In genomic region chr9:127917603-127918002, GRCh38 we compare ENCODE assay signal across 8 cellular contexts. TPM values are rescaled to one million over a fixed set of nuclear protein-coding genes. Genes with fewer than 3 reads are reported as not detected.
A peak's percentile ranks its signal among the peaks of the same experiment; 100 is the strongest.
DNase-seq lines count a peak whose midpoint lies in the region; ATAC-seq, FAIRE-seq and TF ChIP-seq lines count a peak whose summit lies in the region.

No MANE protein-coding gene starts in this region.

- BruUV-seq in HepG2 (replicated peaks; lab: Mats Ljungman, UMichigan): no TSS peak

- H3K4me1 ChIP-seq in HepG2 (ENCODE audit: insufficient read depth, low read length): peaks cover 78% of the 10 kb centered on the region
- peaks cover 0 to 56% (median 12%) of the 10 kb centered on the region in 4 donors for H3K4me1 ChIP-seq in right lobe of liver
- H3K4me1 ChIP-seq in RWPE2 (ENCODE audit: insufficient read depth, poor library complexity, severe bottlenecking): peaks cover 31% of the 10 kb centered on the region

- whole genome bisulfite sequencing in HepG2 (ENCODE audit: low lambda C conversion rate): 36% methylated on average over 6 of the region's 6 CpGs
- 20% methylated on average over 2 of the region's 6 CpGs for WGBS in right lobe of liver (ENCODE audit: insufficient coverage, low coverage, low lambda C conversion rate, missing lambda C conversion rate)

- intact Hi-C loops in HepG2 (cut with micrococcal nuclease; ENCODE audit: unreplicated experiment) (loop anchor here (2.0 to 5.0 kb wide), 2 partner anchors 15 to 115 kb away; partner anchors contain the start of gene FPGS), right lobe of liver (cut with DNase I) (no loop called here)

- no peak overlapping the region for H2AFZ ChIP-seq in HepG2 (ENCODE audit: low read length)

- H3K4me2 ChIP-seq in HepG2 (ENCODE audit: low read depth, low read length): peak overlapping the region; percentile 75

- TF ChIP-seq POLR2A in HepG2 (IDR thresholded peaks at IDR 0.05; ENCODE audit: insufficient read depth in 1 of 2, low read depth in 2 of 2, low read length in 2 of 2): no peak
- no peak for TF ChIP-seq POLR2A in right lobe of liver (IDR thresholded peaks at IDR 0.05)

- H3K27me3 ChIP-seq in HepG2 (ENCODE audit: control insufficient read depth in 1 of 2, insufficient read depth in 2 of 2, low read length in 2 of 2): no peaks in the 10 kb centered on the region
- H3K27me3 ChIP-seq in right lobe of liver: no peaks in the 10 kb centered on the region
- no peaks in the 10 kb centered on the region for H3K27me3 ChIP-seq in RWPE2 (ENCODE audit: insufficient read depth, poor library complexity, severe bottlenecking)

- CTCF ChIA-PET in HepG2 (lab: Yijun Ruan, JAX; ENCODE audit: low intra/inter-chr PET ratio, low total read pairs): no interaction called here

- TF ChIP-seq CTCF in HepG2 (CRISPR knock-in tag; IDR thresholded peaks at IDR 0.05): no peak
- no peak for TF ChIP-seq CTCF in right lobe of liver (IDR thresholded peaks at IDR 0.05)
- TF ChIP-seq CTCF in RWPE2 (IDR thresholded peaks at IDR 0.05; ENCODE audit: poor library complexity, severe bottlenecking): no peak

- no peak overlapping the region for H3K9ac ChIP-seq in HepG2 (ENCODE audit: insufficient read depth, low read depth, low read length)

- H3K27ac ChIP-seq in HepG2 (ENCODE audit: extremely low read length, insufficient read depth, low read length) (no peak overlapping the region), right lobe of liver (no peak overlapping the region), RWPE2 (ENCODE audit: poor library complexity, severe bottlenecking) (peak overlapping the region; percentile 73)

- in situ Hi-C loops in HepG2 (cut with HindIII; ENCODE audit: extremely low pct_ligation_motif_present, low pct_unique_long_range_greater_than_20kb): loop anchor here (5.0 kb wide), 1 partner anchor 45 kb away; no protein-coding TSS in a partner anchor
- in situ Hi-C loops in ACHN (cut with HindIII; ENCODE audit: low pct_ligation_motif_present, low pct_unique_long_range_greater_than_20kb, low sequenced_read_pairs): no loop called here
- in situ Hi-C loops in G401 (cut with HindIII; ENCODE audit: low sequenced_read_pairs): no loop called here

- TF ChIP-seq EP300 in HepG2 (IDR thresholded peaks at IDR 0.05; ENCODE audit: low read depth in 2 of 2, low read length in 2 of 2) (no peak), HepG2 (CRISPR knock-in tag; IDR thresholded peaks at IDR 0.05; ENCODE audit: borderline replicate concordance) (no peak)

- H3K36me3 Mint-ChIP-seq in immature natural killer cell: peaks cover 0 to 10% (median 0%) of the 10 kb centered on the region in 3 donors

- peak overlapping the region in 4 of 5 donors; percentile 35 to 44 (median 40) for H3K4me3 Mint-ChIP-seq in immature natural killer cell

- ATAC-seq in HepG2 (no peak), right lobe of liver (no peak), RWPE2 (ENCODE audit: low read depth) (no peak)

- TF ChIP-seq RAD21 in HepG2 (CRISPR knock-in tag; IDR thresholded peaks at IDR 0.05): no peak

- FAIRE-seq in HepG2 (lab: Jason Lieb, UNC): no peak

- no peaks in the 10 kb centered on the region for H4K20me1 ChIP-seq in HepG2 (ENCODE audit: insufficient read depth, low read length)

- H3K36me3 ChIP-seq in HepG2 (replicated peaks in 1 of 2; ENCODE audit: control insufficient read depth in 1 of 2, insufficient read depth in 2 of 2, low read length in 2 of 2) (no peaks in the 10 kb centered on the region; a peak in 1 of 5 replicates), right lobe of liver (no peaks in the 10 kb centered on the region), RWPE2 (ENCODE audit: low read depth) (peaks cover 11% of the 10 kb centered on the region)

- peak overlapping the region in 2 of 3 experiments; percentile 25 to 65; a peak in 2 of 6 replicates for H3K4me3 ChIP-seq in HepG2 (replicated peaks in 1 of 3; ENCODE audit: insufficient read depth in 1 of 3, low read depth in 2 of 3, low read length in 3 of 3)
- H3K4me3 ChIP-seq in right lobe of liver: no peak overlapping the region
- H3K4me3 ChIP-seq in RWPE2 (ENCODE audit: severe bottlenecking): no peak overlapping the region

- no peaks in the 10 kb centered on the region for H3K9me3 Mint-ChIP-seq in immature natural killer cell

- POLR2A ChIA-PET in HepG2 (lab: Yijun Ruan, JAX): interaction anchor here (0.8 to 7.9 kb wide), 9 partner anchors 13 to 372 kb away, joined by 3 to 78 read pairs (median 6); partner anchors contain the start of genes AK1 and ST6GALNAC6

- H3K9me3 ChIP-seq in HepG2 (ENCODE audit: low read length) (no peaks in the 10 kb centered on the region), right lobe of liver (no peaks in the 10 kb centered on the region), RWPE2 (ENCODE audit: severe bottlenecking) (no peaks in the 10 kb centered on the region)

- peaks cover 39 to 47% of the 10 kb centered on the region in 2 donors for H3K4me1 Mint-ChIP-seq in immature natural killer cell

- H3K27ac Mint-ChIP-seq in immature natural killer cell: no peak overlapping the region

- DNase-seq in HepG2 (ENCODE audit: low spot score) (no peak), right lobe of liver (no peak), RWPE2 (ENCODE audit: low spot score) (no peak), immature natural killer cell (no peak), ACHN (no peak), H4 (ENCODE audit: low spot score) (no peak), NCI-H526 treated with DMSO at 0.1 percent for 48 hours (lab: John Stamatoyannopoulos, UW) (no peak), G401 (ENCODE audit: low spot score) (no peak)

- H3K27me3 Mint-ChIP-seq in immature natural killer cell (ENCODE audit: low read depth in 3 of 3): peaks cover 5 to 7% (median 6%) of the 10 kb centered on the region in 3 donors

- H3K79me2 ChIP-seq in HepG2 (ENCODE audit: insufficient read depth, low read length): peaks cover 2% of the 10 kb centered on the region

RNA-seq across cellular contexts. Expression of gene ST6GALNAC4, which starts 0.8 kb away (rescaled TPM):
- total RNA-seq in HepG2 (2016; rRNA removed; fragmentation: Illumina TruSeq; extraction: Trizol): 14.8 and 18.8 TPM in 2 replicates
- total RNA-seq in HepG2 (2016; cell fraction: cytosol; rRNA removed; fragmentation: Illumina TruSeq; extraction: Trizol; ENCODE audit: low read depth): 35.6 and 43.0 TPM in 2 replicates
- 13.0 and 19.7 TPM in 2 replicates for total RNA-seq in HepG2 (2016; cell fraction: insoluble cytoplasmic fraction; rRNA removed; fragmentation: Illumina TruSeq; extraction: Trizol)
- total RNA-seq in HepG2 (2016; cell fraction: membrane; rRNA removed; fragmentation: Illumina TruSeq; extraction: Trizol): 47.7 and 65.6 TPM in 2 replicates
- total RNA-seq in HepG2 (2016; cell fraction: nucleus; rRNA removed; fragmentation: Illumina TruSeq; extraction: Trizol): 12.8 and 17.5 TPM in 2 replicates
- polyA plus RNA-seq in HepG2 (2011; rRNA removed): 27.7 and 36.4 TPM in 2 replicates
- 26.2 and 47.9 TPM in 2 replicates for polyA plus RNA-seq in HepG2 (2011; cell fraction: cytosol; rRNA removed)
- 41.2 and 43.3 TPM in 2 replicates for polyA plus RNA-seq in HepG2 (2011; cell fraction: nucleus; rRNA removed)
- 14.8 and 21.6 TPM in 2 replicates for polyA plus RNA-seq in HepG2 (2012)
- polyA plus RNA-seq in HepG2 (2016; cell fraction: cytosol; fragmentation: Illumina TruSeq; extraction: Trizol; ENCODE audit: low read depth): 55.5 and 75.3 TPM in 2 replicates
- 20.6 and 23.9 TPM in 2 replicates for polyA plus RNA-seq in HepG2 (2016; cell fraction: insoluble cytoplasmic fraction; fragmentation: Illumina TruSeq; extraction: Trizol; ENCODE audit: low read depth)
- 69.4 and 78.8 TPM in 2 replicates for polyA plus RNA-seq in HepG2 (2016; cell fraction: membrane; fragmentation: Illumina TruSeq; extraction: Trizol; ENCODE audit: low read depth)
- polyA plus RNA-seq in HepG2 (2016; cell fraction: nucleus; fragmentation: Illumina TruSeq; extraction: Trizol; ENCODE audit: insufficient read depth, low read depth): 25.2 and 32.3 TPM in 2 replicates
- 74.4 and 118 TPM in 2 replicates for polyA minus RNA-seq in HepG2 (2011; rRNA and poly(A)+ RNA removed; ENCODE audit: low replicate concordance)
- polyA minus RNA-seq in HepG2 (2011; cell fraction: cytosol; rRNA and poly(A)+ RNA removed): 40.0 and 42.1 TPM in 2 replicates
- 15.6 and 17.8 TPM in 2 replicates for polyA minus RNA-seq in HepG2 (2011; cell fraction: nucleus; rRNA and poly(A)+ RNA removed)
- 10 to 100 TPM in 3 of 6 experiments, 1 to 10 TPM in 3; 3.2 to 23.8 (median 11.2) TPM for total RNA-seq in right lobe of liver
- polyA plus RNA-seq in immature natural killer cell: 10 to 100 TPM in 1 of 3 donors, 1 to 10 TPM in 2; 8.7 to 20.1 (median 9.1) TPM
- 5.2 and 12.8 TPM in 2 replicates for total RNA-seq in H4 (2014; rRNA removed; shearing (Covaris generic))
- 31.9 and 32.8 TPM in 2 replicates for total RNA-seq in G401 (2014; rRNA removed; shearing (Covaris generic))

RNA-seq across cellular contexts. Expression of gene PIP5KL1, which starts 13.0 kb away (rescaled TPM):
- 0.20 TPM in 1 of 2 replicates, not detected in the other for total RNA-seq in HepG2 (2016; rRNA removed; fragmentation: Illumina TruSeq; extraction: Trizol)
- total RNA-seq in HepG2 (2016; cell fraction: cytosol; rRNA removed; fragmentation: Illumina TruSeq; extraction: Trizol; ENCODE audit: low read depth): 0.51 TPM in 1 of 2 replicates, not detected in the other
- total RNA-seq in HepG2 (2016; cell fraction: insoluble cytoplasmic fraction; rRNA removed; fragmentation: Illumina TruSeq; extraction: Trizol): 0.15 TPM in 1 of 2 replicates, not detected in the other
- total RNA-seq in HepG2 (2016; cell fraction: membrane; rRNA removed; fragmentation: Illumina TruSeq; extraction: Trizol): not detected in 2 replicates
- total RNA-seq in HepG2 (2016; cell fraction: nucleus; rRNA removed; fragmentation: Illumina TruSeq; extraction: Trizol): 0.56 TPM in 1 of 2 replicates, not detected in the other
- polyA plus RNA-seq in HepG2 (2011; rRNA removed): 0.44 and 0.49 TPM in 2 replicates
- polyA plus RNA-seq in HepG2 (2011; cell fraction: cytosol; rRNA removed): 0.17 and 0.32 TPM in 2 replicates
- 5.3 and 9.9 TPM in 2 replicates for polyA plus RNA-seq in HepG2 (2011; cell fraction: nucleus; rRNA removed)
- polyA plus RNA-seq in HepG2 (2012): 0.32 and 0.67 TPM in 2 replicates
- polyA plus RNA-seq in HepG2 (2016; cell fraction: cytosol; fragmentation: Illumina TruSeq; extraction: Trizol; ENCODE audit: low read depth): 0.24 TPM in 1 of 2 replicates, not detected in the other
- polyA plus RNA-seq in HepG2 (2016; cell fraction: insoluble cytoplasmic fraction; fragmentation: Illumina TruSeq; extraction: Trizol; ENCODE audit: low read depth): not detected in 2 replicates
- not detected in 2 replicates for polyA plus RNA-seq in HepG2 (2016; cell fraction: membrane; fragmentation: Illumina TruSeq; extraction: Trizol; ENCODE audit: low read depth)
- 1.1 TPM in 1 of 2 replicates, not detected in the other for polyA plus RNA-seq in HepG2 (2016; cell fraction: nucleus; fragmentation: Illumina TruSeq; extraction: Trizol; ENCODE audit: insufficient read depth, low read depth)
- 0.72 and 1.4 TPM in 2 replicates for polyA minus RNA-seq in HepG2 (2011; rRNA and poly(A)+ RNA removed; ENCODE audit: low replicate concordance)
- 0.88 TPM in 1 of 2 replicates, not detected in the other for polyA minus RNA-seq in HepG2 (2011; cell fraction: cytosol; rRNA and poly(A)+ RNA removed)
- 1.3 and 2.2 TPM in 2 replicates for polyA minus RNA-seq in HepG2 (2011; cell fraction: nucleus; rRNA and poly(A)+ RNA removed)
- under 1 TPM in 3 of 6 experiments, not detected in 3; 0.58 to 0.81 (median 0.70) TPM for total RNA-seq in right lobe of liver
- under 1 TPM in 2 of 3 donors, not detected in 1; 0.14 to 0.18 TPM for polyA plus RNA-seq in immature natural killer cell
- total RNA-seq in H4 (2014; rRNA removed; shearing (Covaris generic)): 0.95 and 2.6 TPM in 2 replicates
- 0.68 and 23.4 TPM in 2 replicates for total RNA-seq in G401 (2014; rRNA removed; shearing (Covaris generic))

RNA-seq across cellular contexts. Expression of gene ST6GALNAC6, which starts 18.2 kb away (rescaled TPM):
- total RNA-seq in HepG2 (2016; rRNA removed; fragmentation: Illumina TruSeq; extraction: Trizol) (16.7 and 18.5 TPM in 2 replicates), right lobe of liver (10 to 100 TPM; 22.5 to 40.3 (median 29.8) TPM)
- 13.5 and 13.9 TPM in 2 replicates for total RNA-seq in HepG2 (2016; cell fraction: cytosol; rRNA removed; fragmentation: Illumina TruSeq; extraction: Trizol; ENCODE audit: low read depth)
- total RNA-seq in HepG2 (2016; cell fraction: insoluble cytoplasmic fraction; rRNA removed; fragmentation: Illumina TruSeq; extraction: Trizol): 11.7 and 18.2 TPM in 2 replicates
- total RNA-seq in HepG2 (2016; cell fraction: membrane; rRNA removed; fragmentation: Illumina TruSeq; extraction: Trizol): 42.0 and 46.1 TPM in 2 replicates
- 13.4 and 15.1 TPM in 2 replicates for total RNA-seq in HepG2 (2016; cell fraction: nucleus; rRNA removed; fragmentation: Illumina TruSeq; extraction: Trizol)
- polyA plus RNA-seq in HepG2 (2011; rRNA removed) (65.4 and 103 TPM in 2 replicates), immature natural killer cell (10 to 100 TPM; 84.0 to 97.8 (median 94.1) TPM)
- 63.0 and 69.3 TPM in 2 replicates for polyA plus RNA-seq in HepG2 (2011; cell fraction: cytosol; rRNA removed)
- 134 and 138 TPM in 2 replicates for polyA plus RNA-seq in HepG2 (2011; cell fraction: nucleus; rRNA removed)
- polyA plus RNA-seq in HepG2 (2012): 36.1 and 53.0 TPM in 2 replicates
- 33.4 and 37.1 TPM in 2 replicates for polyA plus RNA-seq in HepG2 (2016; cell fraction: cytosol; fragmentation: Illumina TruSeq; extraction: Trizol; ENCODE audit: low read depth)
- 18.0 and 19.3 TPM in 2 replicates for polyA plus RNA-seq in HepG2 (2016; cell fraction: insoluble cytoplasmic fraction; fragmentation: Illumina TruSeq; extraction: Trizol; ENCODE audit: low read depth)
- polyA plus RNA-seq in HepG2 (2016; cell fraction: membrane; fragmentation: Illumina TruSeq; extraction: Trizol; ENCODE audit: low read depth): 54.8 and 59.0 TPM in 2 replicates
- polyA plus RNA-seq in HepG2 (2016; cell fraction: nucleus; fragmentation: Illumina TruSeq; extraction: Trizol; ENCODE audit: insufficient read depth, low read depth): 32.9 and 35.5 TPM in 2 replicates
- polyA minus RNA-seq in HepG2 (2011; rRNA and poly(A)+ RNA removed; ENCODE audit: low replicate concordance): 41.6 and 91.9 TPM in 2 replicates
- 15.4 and 21.1 TPM in 2 replicates for polyA minus RNA-seq in HepG2 (2011; cell fraction: cytosol; rRNA and poly(A)+ RNA removed)
- polyA minus RNA-seq in HepG2 (2011; cell fraction: nucleus; rRNA and poly(A)+ RNA removed): 22.4 and 22.6 TPM in 2 replicates
- total RNA-seq in H4 (2014; rRNA removed; shearing (Covaris generic)): 12.4 and 14.8 TPM in 2 replicates
- 44.8 and 73.0 TPM in 2 replicates for total RNA-seq in G401 (2014; rRNA removed; shearing (Covaris generic))

RNA-seq across cellular contexts. Expression of gene DPM2, which starts 20.1 kb away (rescaled TPM):
- 17.5 and 24.8 TPM in 2 replicates for total RNA-seq in HepG2 (2016; rRNA removed; fragmentation: Illumina TruSeq; extraction: Trizol)
- 20.0 and 27.3 TPM in 2 replicates for total RNA-seq in HepG2 (2016; cell fraction: cytosol; rRNA removed; fragmentation: Illumina TruSeq; extraction: Trizol; ENCODE audit: low read depth)
- total RNA-seq in HepG2 (2016; cell fraction: insoluble cytoplasmic fraction; rRNA removed; fragmentation: Illumina TruSeq; extraction: Trizol): 14.9 and 23.0 TPM in 2 replicates
- 31.4 and 35.9 TPM in 2 replicates for total RNA-seq in HepG2 (2016; cell fraction: membrane; rRNA removed; fragmentation: Illumina TruSeq; extraction: Trizol)
- 18.6 and 22.0 TPM in 2 replicates for total RNA-seq in HepG2 (2016; cell fraction: nucleus; rRNA removed; fragmentation: Illumina TruSeq; extraction: Trizol)
- polyA plus RNA-seq in HepG2 (2011; rRNA removed): 35.3 and 38.6 TPM in 2 replicates
- 30.5 and 35.2 TPM in 2 replicates for polyA plus RNA-seq in HepG2 (2011; cell fraction: cytosol; rRNA removed)
- 36.6 and 37.4 TPM in 2 replicates for polyA plus RNA-seq in HepG2 (2011; cell fraction: nucleus; rRNA removed)
- 21.4 and 25.3 TPM in 2 replicates for polyA plus RNA-seq in HepG2 (2012)
- 32.5 and 40.9 TPM in 2 replicates for polyA plus RNA-seq in HepG2 (2016; cell fraction: cytosol; fragmentation: Illumina TruSeq; extraction: Trizol; ENCODE audit: low read depth)
- 30.7 and 34.8 TPM in 2 replicates for polyA plus RNA-seq in HepG2 (2016; cell fraction: insoluble cytoplasmic fraction; fragmentation: Illumina TruSeq; extraction: Trizol; ENCODE audit: low read depth)
- polyA plus RNA-seq in HepG2 (2016; cell fraction: membrane; fragmentation: Illumina TruSeq; extraction: Trizol; ENCODE audit: low read depth): 49.8 and 53.8 TPM in 2 replicates
- 49.9 and 52.5 TPM in 2 replicates for polyA plus RNA-seq in HepG2 (2016; cell fraction: nucleus; fragmentation: Illumina TruSeq; extraction: Trizol; ENCODE audit: insufficient read depth, low read depth)
- polyA minus RNA-seq in HepG2 (2011; rRNA and poly(A)+ RNA removed; ENCODE audit: low replicate concordance): 68.5 and 193 TPM in 2 replicates
- polyA minus RNA-seq in HepG2 (2011; cell fraction: cytosol; rRNA and poly(A)+ RNA removed): 12.9 and 15.4 TPM in 2 replicates
- polyA minus RNA-seq in HepG2 (2011; cell fraction: nucleus; rRNA and poly(A)+ RNA removed): 34.8 and 35.4 TPM in 2 replicates
- total RNA-seq in right lobe of liver: 10 to 100 TPM; 10.6 to 19.1 (median 13.9) TPM
- 10 to 100 TPM; 48.0 to 79.7 (median 59.8) TPM for polyA plus RNA-seq in immature natural killer cell
- 31.1 and 35.4 TPM in 2 replicates for total RNA-seq in H4 (2014; rRNA removed; shearing (Covaris generic))
- total RNA-seq in G401 (2014; rRNA removed; shearing (Covaris generic)): 17.1 and 39.0 TPM in 2 replicates

RNA-seq across cellular contexts. Expression of gene AK1, which starts 40.1 kb away (rescaled TPM):
- 25.7 and 32.8 TPM in 2 replicates for total RNA-seq in HepG2 (2016; rRNA removed; fragmentation: Illumina TruSeq; extraction: Trizol)
- total RNA-seq in HepG2 (2016; cell fraction: cytosol; rRNA removed; fragmentation: Illumina TruSeq; extraction: Trizol; ENCODE audit: low read depth): 12.5 and 17.4 TPM in 2 replicates
- total RNA-seq in HepG2 (2016; cell fraction: insoluble cytoplasmic fraction; rRNA removed; fragmentation: Illumina TruSeq; extraction: Trizol): 27.8 and 33.7 TPM in 2 replicates
- total RNA-seq in HepG2 (2016; cell fraction: membrane; rRNA removed; fragmentation: Illumina TruSeq; extraction: Trizol): 18.2 and 19.8 TPM in 2 replicates
- total RNA-seq in HepG2 (2016; cell fraction: nucleus; rRNA removed; fragmentation: Illumina TruSeq; extraction: Trizol): 13.7 and 15.3 TPM in 2 replicates
- 19.1 and 28.5 TPM in 2 replicates for polyA plus RNA-seq in HepG2 (2011; rRNA removed)
- 29.9 and 38.0 TPM in 2 replicates for polyA plus RNA-seq in HepG2 (2011; cell fraction: cytosol; rRNA removed)
- polyA plus RNA-seq in HepG2 (2011; cell fraction: nucleus; rRNA removed): 34.1 and 55.6 TPM in 2 replicates
- 17.5 and 23.3 TPM in 2 replicates for polyA plus RNA-seq in HepG2 (2012)
- 28.9 and 48.9 TPM in 2 replicates for polyA plus RNA-seq in HepG2 (2016; cell fraction: cytosol; fragmentation: Illumina TruSeq; extraction: Trizol; ENCODE audit: low read depth)
- 44.7 and 50.7 TPM in 2 replicates for polyA plus RNA-seq in HepG2 (2016; cell fraction: insoluble cytoplasmic fraction; fragmentation: Illumina TruSeq; extraction: Trizol; ENCODE audit: low read depth)
- 31.6 and 41.6 TPM in 2 replicates for polyA plus RNA-seq in HepG2 (2016; cell fraction: membrane; fragmentation: Illumina TruSeq; extraction: Trizol; ENCODE audit: low read depth)
- polyA plus RNA-seq in HepG2 (2016; cell fraction: nucleus; fragmentation: Illumina TruSeq; extraction: Trizol; ENCODE audit: insufficient read depth, low read depth): 39.2 and 40.7 TPM in 2 replicates
- 3.6 and 45.8 TPM in 2 replicates for polyA minus RNA-seq in HepG2 (2011; rRNA and poly(A)+ RNA removed; ENCODE audit: low replicate concordance)
- polyA minus RNA-seq in HepG2 (2011; cell fraction: cytosol; rRNA and poly(A)+ RNA removed): 3.8 and 5.4 TPM in 2 replicates
- polyA minus RNA-seq in HepG2 (2011; cell fraction: nucleus; rRNA and poly(A)+ RNA removed): 1.7 and 4.1 TPM in 2 replicates
- 10 to 100 TPM; 31.4 to 78.6 (median 51.7) TPM for total RNA-seq in right lobe of liver
- 1 to 10 TPM in 1 of 3 donors, under 1 TPM in 1, not detected in 1; 0.12 to 1.0 TPM for polyA plus RNA-seq in immature natural killer cell
- total RNA-seq in H4 (2014; rRNA removed; shearing (Covaris generic)): 25.3 and 45.7 TPM in 2 replicates
- 46.4 and 62.6 TPM in 2 replicates for total RNA-seq in G401 (2014; rRNA removed; shearing (Covaris generic))

Comparison
In these comparisons a context has a peak if more than half of its experiments do, and no peak if none do; other contexts are left out.
1. H3K4me3 ChIP-seq: peak in HepG2 (2 of 3); none in right lobe of liver (0 of 3) and RWPE2 (single experiment).